18 cellular contexts compared by ENCODE assay signal in genomic region chr1:99764909-99765308, GRCh38. TPM values are rescaled to one million over a fixed set of nuclear protein-coding genes. Genes with fewer than 3 reads are reported as not detected.
DNase-seq lines count a peak whose midpoint lies in the region; ATAC-seq, FAIRE-seq and TF ChIP-seq lines count a peak whose summit lies in the region.
"Had no signal": no experiment of that assay in that cellular context is flagged by ENCODE, and none has a peak within 500 bp of the region (broad histone marks: within the 10 kb centered on the region; RNA-seq: fewer than 3 reads in every experiment).

No MANE protein-coding gene starts in this region.

- H3K9me3 ChIP-seq in GM12878 (replicated peaks; ENCODE audit: control insufficient read depth, insufficient read depth, low read length) (no peaks in the 10 kb centered on the region), right lobe of liver (no peaks in the 10 kb centered on the region)
- H3K9me3 ChIP-seq: MG63, thyroid gland had no signal

- H3K4me3 ChIP-seq in GM12878 (peak overlapping the region; percentile 40), right lobe of liver (peak overlapping the region; percentile 43 to 63 (median 55)), coronary artery (no peak overlapping the region)
- H3K4me3 ChIP-seq: MG63, PC-9, thyroid gland had no signal

- no TSS peak for BruUV-seq in GM12878 (replicated peaks; lab: Mats Ljungman, UMichigan)

- H3K4me2 ChIP-seq in GM12878 (ENCODE audit: control insufficient read depth, insufficient read depth) = peak overlapping the region; percentile 51
- H3K4me2 ChIP-seq: PC-9 had no signal

- peaks cover 13% of the 10 kb centered on the region for H3K27me3 Mint-ChIP-seq in activated naive CD8-positive, alpha-beta T cell treated with anti-CD3 and anti-CD28 coated beads, Interleukin-2, amount 10 ng/mL, durations not matched to agents 7 days and 5 days
- H3K27me3 Mint-ChIP-seq in activated naive CD8-positive, alpha-beta T cell treated with anti-CD3 and anti-CD28 coated beads, Interleukin-2, amount 50 U/mL, for 24 hours = no peaks in the 10 kb centered on the region
- H3K27me3 Mint-ChIP-seq in type B pancreatic cell = no peaks in the 10 kb centered on the region
- H3K27me3 Mint-ChIP-seq: central memory CD8-positive, alpha-beta T cell had no signal

- peaks cover 45% of the 10 kb centered on the region for H3K79me2 ChIP-seq in GM12878 (ENCODE audit: control insufficient read depth, insufficient read depth, low read length)

- H4K20me1 ChIP-seq in GM12878 (ENCODE audit: control insufficient read depth, insufficient read depth) = no peaks in the 10 kb centered on the region

- peak overlapping the region; percentile 25 for H3K4me3 Mint-ChIP-seq in activated naive CD8-positive, alpha-beta T cell treated with anti-CD3 and anti-CD28 coated beads, Interleukin-2, amount 10 ng/mL, durations not matched to agents 7 days and 5 days
- H3K4me3 Mint-ChIP-seq in activated naive CD8-positive, alpha-beta T cell treated with anti-CD3 and anti-CD28 coated beads, Interleukin-2, amount 50 U/mL, for 24 hours = no peak overlapping the region
- peak overlapping the region; percentile 73 for H3K4me3 Mint-ChIP-seq in type B pancreatic cell
- H3K4me3 Mint-ChIP-seq: central memory CD8-positive, alpha-beta T cell had no signal

- no peak overlapping the region for H3K27ac Mint-ChIP-seq in activated naive CD8-positive, alpha-beta T cell treated with anti-CD3 and anti-CD28 coated beads, Interleukin-2, amount 10 ng/mL, durations not matched to agents 7 days and 5 days
- H3K27ac Mint-ChIP-seq in activated naive CD8-positive, alpha-beta T cell treated with anti-CD3 and anti-CD28 coated beads, Interleukin-2, amount 50 U/mL, for 24 hours = no peak overlapping the region
- H3K27ac Mint-ChIP-seq in type B pancreatic cell = no peak overlapping the region
- H3K27ac Mint-ChIP-seq: activated naive CD4-positive, alpha-beta T cell treated with anti-CD3 and anti-CD28 coated beads, Interleukin-2, amount 50 U/mL, for 72 hours had no signal

- TF ChIP-seq EP300 in GM12878 (IDR thresholded peaks at IDR 0.05; ENCODE audit: borderline replicate concordance in 1 of 2, control insufficient read depth in 1 of 2, low read depth in 2 of 2, low read length in 2 of 2) = no peak

- RAD21 ChIA-PET in GM12878 (lab: Charles Lee; ENCODE audit: unreplicated experiment) = interaction anchor here (2.2 to 2.6 kb wide), 3 partner anchors 8 to 20 kb away, joined by 21 to 32 read pairs (median 25); no protein-coding TSS in a partner anchor

- peaks cover 12% of the 10 kb centered on the region for H3K4me1 Mint-ChIP-seq in activated naive CD8-positive, alpha-beta T cell treated with anti-CD3 and anti-CD28 coated beads, Interleukin-2, amount 10 ng/mL, durations not matched to agents 7 days and 5 days
- H3K4me1 Mint-ChIP-seq in activated naive CD8-positive, alpha-beta T cell treated with anti-CD3 and anti-CD28 coated beads, Interleukin-2, amount 50 U/mL, for 24 hours = peaks cover 3% of the 10 kb centered on the region
- peaks cover 12% of the 10 kb centered on the region for H3K4me1 Mint-ChIP-seq in type B pancreatic cell (ENCODE audit: unreplicated experiment)
- H3K4me1 Mint-ChIP-seq: central memory CD8-positive, alpha-beta T cell had no signal

- H3K9me3 Mint-ChIP-seq in activated naive CD8-positive, alpha-beta T cell treated with anti-CD3 and anti-CD28 coated beads, Interleukin-2, amount 10 ng/mL, durations not matched to agents 7 days and 5 days = no peaks in the 10 kb centered on the region
- H3K9me3 Mint-ChIP-seq in activated naive CD8-positive, alpha-beta T cell treated with anti-CD3 and anti-CD28 coated beads, Interleukin-2, amount 50 U/mL, for 24 hours = no peaks in the 10 kb centered on the region
- H3K9me3 Mint-ChIP-seq in type B pancreatic cell = no peaks in the 10 kb centered on the region
- H3K9me3 Mint-ChIP-seq: activated naive CD4-positive, alpha-beta T cell treated with anti-CD3 and anti-CD28 coated beads, Interleukin-2, amount 50 U/mL, for 72 hours; central memory CD8-positive, alpha-beta T cell had no signal

- FAIRE-seq in GM12878 (lab: Jason Lieb, UNC) = no peak
- FAIRE-seq: D721Med had no signal

- TF ChIP-seq POLR2A in GM12878 (IDR thresholded peaks at IDR 0.05; ENCODE audit: low read depth, low read length) (no peak), right lobe of liver (IDR thresholded peaks at IDR 0.05) (no peak)

- SMC1A ChIA-PET in GM12878 (lab: Charles Lee; ENCODE audit: uncharacterized antibody, unreplicated experiment) = interaction anchor here (2.5 to 11.2 kb wide), 4 partner anchors 9 to 21 kb away, joined by 21 to 99 read pairs (median 39); no protein-coding TSS in a partner anchor

- POLR2A ChIA-PET in activated naive CD8-positive, alpha-beta T cell treated with anti-CD3 and anti-CD28 coated beads, Interleukin-2, amount 10 ng/mL, durations not matched to agents 7 days and 5 days (lab: Charles Lee) = no interaction called here
- POLR2A ChIA-PET in GM12878 (lab: Charles Lee) = interaction anchor here (0.8 to 2.3 kb wide), 3 partner anchors 12 to 36 kb away, joined by 3 to 17 read pairs (median 4); no protein-coding TSS in a partner anchor

- CTCF ChIA-PET in GM12878 (lab: Yijun Ruan, JAX) = interaction anchor here (0.7 to 2.8 kb wide), 5 partner anchors 10 to 45 kb away, joined by 3 to 40 read pairs (median 4); no protein-coding TSS in a partner anchor

- H3K27me3 ChIP-seq in GM12878 (replicated peaks in 1 of 2; ENCODE audit: control insufficient read depth in 2 of 2, insufficient read depth in 2 of 2, low read length in 1 of 2) = no peaks in the 10 kb centered on the region
- no peaks in the 10 kb centered on the region for H3K27me3 ChIP-seq in right lobe of liver
- H3K27me3 ChIP-seq: MG63, thyroid gland had no signal

- peak overlapping the region; percentile 46 for H3K27ac ChIP-seq in GM12878 (ENCODE audit: control insufficient read depth, insufficient read depth)
- H3K27ac ChIP-seq in right lobe of liver = peak overlapping the region; percentile 82 to 94 (median 93)
- H3K27ac ChIP-seq in coronary artery = no peak overlapping the region
- H3K27ac ChIP-seq: PC-9 had no signal

- ATAC-seq in activated naive CD8-positive, alpha-beta T cell treated with anti-CD3 and anti-CD28 coated beads, Interleukin-2, amount 10 ng/mL, durations not matched to agents 7 days and 5 days (ENCODE audit: low read depth) = no peak
- ATAC-seq in activated naive CD8-positive, alpha-beta T cell treated with anti-CD3 and anti-CD28 coated beads, Interleukin-2, amount 50 U/mL, for 24 hours = no peak
- ATAC-seq in GM12878 = peak; percentile 9
- no peak for ATAC-seq in right lobe of liver
- ATAC-seq: activated naive CD4-positive, alpha-beta T cell treated with anti-CD3 and anti-CD28 coated beads, Interleukin-2, amount 50 U/mL, for 72 hours had no signal

- peaks cover under 1% of the 10 kb centered on the region for H3K4me1 ChIP-seq in GM12878 (ENCODE audit: control insufficient read depth, insufficient read depth, low read length)
- H3K4me1 ChIP-seq in right lobe of liver = peaks cover 0 to 20% (median 4%) of the 10 kb centered on the region in 4 donors

- peaks cover 7% of the 10 kb centered on the region for H3K36me3 Mint-ChIP-seq in activated naive CD8-positive, alpha-beta T cell treated with anti-CD3 and anti-CD28 coated beads, Interleukin-2, amount 10 ng/mL, durations not matched to agents 7 days and 5 days
- no peaks in the 10 kb centered on the region for H3K36me3 Mint-ChIP-seq in activated naive CD8-positive, alpha-beta T cell treated with anti-CD3 and anti-CD28 coated beads, Interleukin-2, amount 50 U/mL, for 24 hours (ENCODE audit: low read depth)
- H3K36me3 Mint-ChIP-seq in type B pancreatic cell = peaks cover under 1% of the 10 kb centered on the region
- H3K36me3 Mint-ChIP-seq: activated naive CD4-positive, alpha-beta T cell treated with anti-CD3 and anti-CD28 coated beads, Interleukin-2, amount 50 U/mL, for 72 hours had no signal

- intact Hi-C loops in GM12878 (cut with micrococcal nuclease; ENCODE audit: unreplicated experiment) = no loop called here
- intact Hi-C loops in right lobe of liver (cut with DNase I) = no loop called here

- no peak for DNase-seq in activated naive CD8-positive, alpha-beta T cell treated with anti-CD3 and anti-CD28 coated beads, Interleukin-2, amount 10 ng/mL, durations not matched to agents 7 days and 5 days
- no peak for DNase-seq in activated naive CD8-positive, alpha-beta T cell treated with anti-CD3 and anti-CD28 coated beads, Interleukin-2, amount 50 U/mL, for 24 hours
- DNase-seq in GM12878 (ENCODE audit: low read depth, low spot score) = no peak
- DNase-seq in right lobe of liver = no peak
- no peak for DNase-seq in type B pancreatic cell (ENCODE audit: extremely low spot score, unreplicated experiment)
- no peak for DNase-seq in nucleus accumbens (lab: John Stamatoyannopoulos, UW)
- DNase-seq in SKM-1 treated with dmso at 0.1 percent for 144 hours (lab: John Stamatoyannopoulos, UW; ENCODE audit: unreplicated experiment) = no peak
- no peak for DNase-seq in coronary artery (ENCODE audit: low spot score)
- DNase-seq: ACHN, MG63, NCI-H2029, NCI-H524 treated with DMSO at 0.1 percent for 48 hours, PC-9, SW 1271 had no signal

- H3K9ac ChIP-seq in GM12878 (ENCODE audit: control insufficient read depth, insufficient read depth, low read length) = no peak overlapping the region

- in situ Hi-C loops in GM12878 (cut with MboI) = loop anchor here (25.0 kb wide), 2 partner anchors 1622 to 1853 kb away; partner anchors contain the start of gene DPYD

- no peaks in the 10 kb centered on the region for H3K36me3 ChIP-seq in GM12878 (ENCODE audit: control insufficient read depth in 2 of 2, insufficient read depth in 2 of 2, low read length in 1 of 2)
- no peaks in the 10 kb centered on the region for H3K36me3 ChIP-seq in right lobe of liver
- H3K36me3 ChIP-seq: MG63, thyroid gland had no signal

- H2AFZ ChIP-seq in GM12878 (ENCODE audit: control insufficient read depth, low read depth, low read length) = no peak overlapping the region
- H2AFZ ChIP-seq: PC-9 had no signal

- TF ChIP-seq CTCF in GM12878 (IDR thresholded peaks at IDR 0.05 in 2 of 3, conservative IDR thresholded peaks at IDR 0.05 in 1 of 3; ENCODE audit: control insufficient read depth in 2 of 3, extremely low read depth in 1 of 3, insufficient read depth in 1 of 3, low read depth in 3 of 3, low read length in 3 of 3) (no peak), right lobe of liver (IDR thresholded peaks at IDR 0.05) (no peak), type B pancreatic cell (conservative IDR thresholded peaks at IDR 0.05) (no peak), coronary artery (IDR thresholded peaks at IDR 0.05) (no peak)

- TF ChIP-seq RAD21 in GM12878 (IDR thresholded peaks at IDR 0.05; ENCODE audit: insufficient read depth, low read depth, low read length) = no peak

- 95% methylated on average over 1 of the region's 1 CpG for WGBS in GM12878 (ENCODE audit: insufficient coverage, insufficient replicate concordance, low lambda C conversion rate, missing lambda C conversion rate)
- 46% methylated on average over 1 of the region's 1 CpG for WGBS in right lobe of liver (ENCODE audit: insufficient coverage, low coverage, low lambda C conversion rate, missing lambda C conversion rate)

RNA-seq across cellular contexts. Expression of gene FRRS1, which starts 1.5 kb away (rescaled TPM):
- total RNA-seq in activated naive CD8-positive, alpha-beta T cell treated with anti-CD3 and anti-CD28 coated beads, Interleukin-2, amount 10 ng/mL, durations not matched to agents 7 days and 5 days = 1 to 10 TPM; 4.6 to 4.7 TPM
- 113 and 114 TPM in 2 replicates for total RNA-seq in GM12878 (2013; cell fraction: nucleolus; rRNA removed)
- total RNA-seq in GM12878 (2014; rRNA removed) = 12.6 and 15.1 TPM in 2 replicates
- total RNA-seq in GM12878 (2014; rRNA removed; fragmentation: Illumina TruSeq; extraction: Trizol) = 16.1 and 17.1 TPM in 2 replicates
- 10.4 and 10.7 TPM in 2 replicates for total RNA-seq in GM12878 (2021)
- polyA plus RNA-seq in GM12878 (2011; ENCODE audit: low read depth) = 1.9 TPM
- polyA plus RNA-seq in GM12878 (2011; rRNA removed) = 18.9 and 25.0 TPM in 2 replicates
- polyA plus RNA-seq in GM12878 (2011; cell fraction: cytosol; rRNA removed) = 9.4 and 12.2 TPM in 2 replicates
- 15.1 and 15.7 TPM in 2 replicates for polyA plus RNA-seq in GM12878 (2011; cell fraction: nucleus; rRNA removed)
- polyA plus RNA-seq in GM12878 (2012) = 3.1 and 4.8 TPM in 2 replicates
- polyA plus RNA-seq in GM12878 (2014; fragmentation: Illumina TruSeq; extraction: Trizol) = 8.3 and 10.7 TPM in 2 replicates
- under 1 TPM; 0.22 to 0.55 TPM for polyA plus RNA-seq in GM12878 (2014; fragmentation: Nextera tagmentation; extraction: Ambion mirVana)
- polyA plus RNA-seq in GM12878 (2014; rRNA removed) = 6.5 and 7.6 TPM in 2 replicates
- 1 to 10 TPM in 1 of 2 experiments, under 1 TPM in 1; 0.13 to 1.1 TPM for polyA plus RNA-seq in GM12878 (2016; fragmentation: Nextera tagmentation; extraction: Ambion mirVana)
- polyA minus RNA-seq in GM12878 (2011; rRNA and poly(A)+ RNA removed) = 56.5 and 65.2 TPM in 2 replicates
- 12.3 and 15.0 TPM in 2 replicates for polyA minus RNA-seq in GM12878 (2011; cell fraction: cytosol; rRNA and poly(A)+ RNA removed)
- polyA minus RNA-seq in GM12878 (2011; cell fraction: nucleus; rRNA and poly(A)+ RNA removed) = 21.4 and 23.7 TPM in 2 replicates
- total RNA-seq in right lobe of liver = 10 to 100 TPM; 19.6 to 44.0 (median 31.4) TPM
- total RNA-seq in type B pancreatic cell (ENCODE audit: low replicate concordance) = 6.4 and 10.8 TPM in 2 replicates

Comparison
In these comparisons a context has a peak if more than half of its experiments do, and no peak if none do; other contexts are left out.
1. H3K27ac ChIP-seq: peak in GM12878 (single experiment) and right lobe of liver (3 of 3); none in coronary artery (0 of 2).